20 cellular contexts compared by ENCODE assay signal in the genomic region with DNA sequence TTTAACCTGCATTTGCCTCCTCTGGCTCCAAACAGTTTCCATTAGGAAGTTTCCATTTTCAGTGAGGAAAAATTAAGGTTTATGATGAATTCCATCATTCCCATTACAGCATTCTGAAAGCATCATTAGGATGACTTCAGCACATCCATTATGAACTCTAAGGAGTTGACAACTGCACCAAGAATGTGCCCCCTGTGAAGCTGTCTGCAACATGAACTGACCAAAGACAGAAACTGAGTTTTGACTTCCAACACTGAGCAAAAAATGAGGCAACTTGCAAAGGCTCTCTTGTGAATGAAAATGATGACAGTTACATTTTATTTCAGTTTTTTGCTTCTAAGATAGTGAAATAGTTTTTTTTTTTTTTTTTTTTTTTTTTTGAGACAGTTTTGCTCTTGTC. TPM values are rescaled to one million over a fixed set of nuclear protein-coding genes. Genes with fewer than 3 reads are reported as not detected.
A peak's percentile ranks its signal among the peaks of the same experiment; 100 is the strongest.
DNase-seq lines count a peak whose midpoint lies in the region; ATAC-seq and TF ChIP-seq lines count a peak whose summit lies in the region.
"Had no signal": no experiment of that assay in that cellular context is flagged by ENCODE, and none has a peak within 500 bp of the region (broad histone marks: within the 10 kb centered on the region; RNA-seq: fewer than 3 reads in every experiment).

No MANE protein-coding gene starts in this region.

- H4K5ac ChIP-seq in IMR-90 (ENCODE audit: low read depth, low read length) (no peak overlapping the region), H9 (ENCODE audit: insufficient read length, low read depth, low read length) (no peak overlapping the region)

- H3T11ph ChIP-seq in H9 (ENCODE audit: low read length): no peak overlapping the region

- CTCF ChIA-PET in AG04449 (lab: Yijun Ruan, JAX) (interaction anchor here (1.3 to 2.0 kb wide), 2 partner anchors 14 to 72 kb away, joined by 4 to 9 read pairs; no protein-coding TSS in a partner anchor), IMR-90 (lab: Yijun Ruan, JAX) (no interaction called here)

- H3K4me3 ChIP-seq in AG04449 (ENCODE audit: low read depth, low read length) (no peak overlapping the region), IMR-90 (ENCODE audit: insufficient read depth, low read depth, low read length) (no peak overlapping the region), cardiac fibroblast (replicated peaks in 1 of 2; ENCODE audit: low read depth in 2 of 2, low read length in 2 of 2) (no peak overlapping the region)
- H3K4me3 ChIP-seq: coronary artery had no signal

- in situ Hi-C loops in IMR-90 (cut with MboI; ENCODE audit: low sequenced_read_pairs): no loop called here

- no peaks in the 10 kb centered on the region for H3K79me2 ChIP-seq in H9 (ENCODE audit: insufficient read depth, low read length)

- H2AK9ac ChIP-seq in IMR-90 (replicated peaks; ENCODE audit: low read depth, low read length, poor library complexity): no peak overlapping the region

- H3K23ac ChIP-seq in IMR-90 (ENCODE audit: low read depth, low read length) (0 out of 2 replicates have a peak overlapping the region, but pooled peaks have one; percentile 26), H9 (ENCODE audit: insufficient read length, low read depth, low read length) (no peak overlapping the region)

- H2AK5ac ChIP-seq in IMR-90 (ENCODE audit: low read depth, low read length) (no peak overlapping the region), H9 (ENCODE audit: insufficient read length, low read length) (no peak overlapping the region)

- ATAC-seq in IMR-90 (ENCODE audit: low read depth) (peak; percentile 22; the same call in 1 of the 2 replicates), HG02610 (IDR thresholded peaks at IDR 0.05; ENCODE audit: unreplicated experiment) (no peak)
- ATAC-seq: activated T-helper 17 cell treated with anti-CD3 and anti-CD28 coated beads, Interleukin-2, amount 50 U/mL, for 72 hours; Right ventricle myocardium inferior; WTC11 had no signal

- H3K9me1 ChIP-seq in IMR-90 (ENCODE audit: insufficient read depth, low read length): 0 out of 2 replicates have a peak, but pooled peaks cover 8% of the 10 kb centered on the region

- intact Hi-C loops in IMR-90 (cut with micrococcal nuclease): no loop called here

- H2BK15ac ChIP-seq in IMR-90 (ENCODE audit: low read depth, low read length) (0 out of 3 replicates have a peak overlapping the region, but pooled peaks have one; percentile 47), H9 (ENCODE audit: low read depth, low read length) (no peak overlapping the region)

- 0 out of 2 replicates have a peak, but pooled peaks cover under 1% of the 10 kb centered on the region for H4K20me1 ChIP-seq in IMR-90 (ENCODE audit: insufficient read depth, low read length)
- H4K20me1 ChIP-seq in H9 (ENCODE audit: control insufficient read depth, insufficient read depth, insufficient read length): no peaks in the 10 kb centered on the region

- H2BK12ac ChIP-seq in H9 (ENCODE audit: insufficient read length, low read depth, low read length): no peak overlapping the region

- no peaks in the 10 kb centered on the region for H3K27me3 Mint-ChIP-seq in progenitor cell of endocrine pancreas
- H3K27me3 Mint-ChIP-seq in H9 (ENCODE audit: low read depth): peaks cover 3% of the 10 kb centered on the region
- H3K27me3 Mint-ChIP-seq: activated T-helper 17 cell treated with anti-CD3 and anti-CD28 coated beads, Interleukin-2, amount 50 U/mL, for 72 hours; type B pancreatic cell had no signal

- H3K4me1 Mint-ChIP-seq in progenitor cell of endocrine pancreas (ENCODE audit: low read depth): peaks cover 15% of the 10 kb centered on the region
- peaks cover 25 to 29% of the 10 kb centered on the region in 2 experiments for H3K4me1 Mint-ChIP-seq in H9

- H2BK5ac ChIP-seq in IMR-90 (ENCODE audit: low read depth, low read length, poor library complexity, severe bottlenecking) (peak overlapping the region; percentile 84), H9 (ENCODE audit: insufficient read length, low read length) (no peak overlapping the region)

- H3K36me3 ChIP-seq in IMR-90 (ENCODE audit: control insufficient read depth, insufficient read depth, low read length): no peaks in the 10 kb centered on the region

- H4K91ac ChIP-seq in IMR-90 (ENCODE audit: insufficient read depth, low read depth, low read length) (peak overlapping the region; percentile 4; the same call in 1 of the 2 replicates), H9 (ENCODE audit: insufficient read length, low read depth, low read length) (no peak overlapping the region)

- H4K8ac ChIP-seq in IMR-90 (ENCODE audit: low read depth in 2 of 2, low read length in 2 of 2) (peak overlapping the region; percentile 2 to 49; a peak in 2 of 4 replicates), H9 (replicated peaks; ENCODE audit: insufficient read length, low read depth, low read length) (no peak overlapping the region)

- H3K14ac ChIP-seq in IMR-90 (replicated peaks; ENCODE audit: low read depth, low read length): no peak overlapping the region
- H3K14ac ChIP-seq in H9 (ENCODE audit: insufficient read depth, low read length): no peak overlapping the region

- H3K4me3 Mint-ChIP-seq in progenitor cell of endocrine pancreas (ENCODE audit: low read depth) (no peak overlapping the region), H9 (no peak overlapping the region)
- H3K4me3 Mint-ChIP-seq: activated T-helper 17 cell treated with anti-CD3 and anti-CD28 coated beads, Interleukin-2, amount 50 U/mL, for 72 hours; T-helper 1 cell treated with Interleukin-12 subunit alpha and Interleukin-12 subunit beta and Interleukin-4 antibody, amounts not matched to agents 30 μg/mL and 1 μg/mL, for 36 hours; type B pancreatic cell; WTC11 had no signal

- POLR2A ChIA-PET in AG04449 (lab: Yijun Ruan, JAX) (interaction anchor here (1.0 to 1.3 kb wide), 2 partner anchors 15 to 23 kb away, joined by 4 to 7 read pairs; no protein-coding TSS in a partner anchor), IMR-90 (lab: Charles Lee; ENCODE audit: unreplicated experiment) (no interaction called here)

- no peaks in the 10 kb centered on the region for H3K23me2 ChIP-seq in H9 (ENCODE audit: insufficient read length, low read depth, low read length, poor library complexity, severe bottlenecking)

- H3K9ac ChIP-seq in IMR-90 (ENCODE audit: low read depth, low read length): no peak overlapping the region
- no peak overlapping the region for H3K9ac ChIP-seq in H9 (ENCODE audit: extremely low read depth, insufficient read length, low read length)

- H2AFZ ChIP-seq in IMR-90 (replicated peaks; ENCODE audit: low read length, poor library complexity) (no peak overlapping the region), H9 (ENCODE audit: low read length) (no peak overlapping the region)

- H3K36me3 Mint-ChIP-seq in progenitor cell of endocrine pancreas (ENCODE audit: insufficient read depth) (no peaks in the 10 kb centered on the region), H9 (ENCODE audit: insufficient read depth in 1 of 3, low read depth in 3 of 3) (no peaks in the 10 kb centered on the region; a peak in 1 of 7 replicates)
- H3K36me3 Mint-ChIP-seq: type B pancreatic cell had no signal

- DNase-seq in AG04449 (ENCODE audit: low read depth, low spot score) (peak; percentile 76), IMR-90 (peak; percentile 86), cardiac fibroblast (ENCODE audit: low read depth in 2 of 2) (peak; percentile 65 to 74), kidney glomerular epithelial cell (lab: John Stamatoyannopoulos, UW) (peak; percentile 68), C1 segment of cervical spinal cord (lab: John Stamatoyannopoulos, UW) (no peak), progenitor cell of endocrine pancreas (ENCODE audit: low spot score, unreplicated experiment) (no peak), H9 (no peak)
- DNase-seq: DND-41; head of caudate nucleus; NCI-H1930; stimulated activated naive CD4-positive, alpha-beta T cell had no signal

- H3K27me3 ChIP-seq in IMR-90 (ENCODE audit: control insufficient read depth, insufficient read depth, low read length): no peaks in the 10 kb centered on the region
- H3K27me3 ChIP-seq in H9 (ENCODE audit: insufficient read depth, low read length): no peaks in the 10 kb centered on the region

- H3K79me1 ChIP-seq in IMR-90 (ENCODE audit: low read depth in 1 of 2, low read length in 2 of 2) (peaks cover 0 to 20% of the 10 kb centered on the region in 2 experiments; a peak in 3 of 4 replicates), H9 (ENCODE audit: insufficient read depth, low read depth, low read length, poor library complexity, severe bottlenecking) (no peaks in the 10 kb centered on the region)

- TF ChIP-seq CTCF in AG04449 (IDR thresholded peaks at IDR 0.05; ENCODE audit: insufficient read depth, low read length, missing control alignments): no peak
- no peak for TF ChIP-seq CTCF in IMR-90 (conservative IDR thresholded peaks at IDR 0.05; ENCODE audit: low read depth, low read length)
- TF ChIP-seq CTCF in cardiac fibroblast (IDR thresholded peaks at IDR 0.05; ENCODE audit: low read depth, low read length): no peak
- no peak for TF ChIP-seq CTCF in progenitor cell of endocrine pancreas (IDR thresholded peaks at IDR 0.05; ENCODE audit: unreplicated experiment)
- no peak for TF ChIP-seq CTCF in H9 (conservative IDR thresholded peaks at IDR 0.05)

- peak overlapping the region; percentile 50; the same call in 1 of the 2 replicates for H2BK20ac ChIP-seq in IMR-90 (ENCODE audit: low read depth, low read length)
- H2BK20ac ChIP-seq in H9 (ENCODE audit: low read depth, low read length, poor library complexity, severe bottlenecking): no peak overlapping the region

- no peak overlapping the region for H3K56ac ChIP-seq in IMR-90 (ENCODE audit: extremely low read depth, insufficient read depth, low read length)
- H3K56ac ChIP-seq in H9 (ENCODE audit: insufficient read length, low read depth, low read length): no peak overlapping the region

- dilution Hi-C loops in IMR-90 (cut with HindIII; ENCODE audit: low sequenced_read_pairs, unreplicated experiment): no loop called here

- H3K18ac ChIP-seq in IMR-90 (ENCODE audit: low read depth, low read length) (peak overlapping the region; percentile 44; the same call in 1 of the 2 replicates), H9 (ENCODE audit: insufficient read length, low read depth, low read length) (no peak overlapping the region)

- H3K9me3 ChIP-seq in IMR-90 (ENCODE audit: control insufficient read depth, insufficient read depth, low read length): no peaks in the 10 kb centered on the region
- no peaks in the 10 kb centered on the region for H3K9me3 ChIP-seq in H9 (ENCODE audit: control insufficient read depth, low read depth, low read length)

- H2BK120ac ChIP-seq in IMR-90 (ENCODE audit: low read depth, low read length): peak overlapping the region; percentile 70; the same call in 1 of the 2 replicates
- no peak overlapping the region for H2BK120ac ChIP-seq in H9 (ENCODE audit: low read depth, low read length, poor library complexity, severe bottlenecking)

- TF ChIP-seq POLR2A in IMR-90 (IDR thresholded peaks at IDR 0.05; ENCODE audit: low read depth, low read length): no peak

- TF ChIP-seq RAD21 in IMR-90 (IDR thresholded peaks at IDR 0.05; ENCODE audit: low read length): no peak

- H3K4me1 ChIP-seq in IMR-90 (ENCODE audit: control insufficient read depth, insufficient read depth, low read length) (peaks cover 7% of the 10 kb centered on the region; the same call in 1 of the 2 replicates), H9 (ENCODE audit: insufficient read depth, low read length) (no peaks in the 10 kb centered on the region; the same call in 1 of the 2 replicates)

- H3K4me2 ChIP-seq in IMR-90 (ENCODE audit: low read depth, low read length) (no peak overlapping the region), H9 (ENCODE audit: insufficient read depth, insufficient read length, low read length) (no peak overlapping the region)

- BruUV-seq in IMR-90 (replicated peaks; lab: Mats Ljungman, UMichigan): no TSS peak

- H3K9me3 Mint-ChIP-seq in progenitor cell of endocrine pancreas (ENCODE audit: low read depth): peaks cover 4% of the 10 kb centered on the region
- H3K9me3 Mint-ChIP-seq in H9: peaks cover 0 to 2% of the 10 kb centered on the region in 2 experiments; a peak in 3 of 5 replicates
- H3K9me3 Mint-ChIP-seq: T-helper 1 cell treated with Interleukin-12 subunit alpha and Interleukin-12 subunit beta and Interleukin-4 antibody, amounts not matched to agents 30 μg/mL and 1 μg/mL, for 36 hours; type B pancreatic cell had no signal

- no peak overlapping the region for H3K27ac Mint-ChIP-seq in progenitor cell of endocrine pancreas
- no peak overlapping the region for H3K27ac Mint-ChIP-seq in H9
- H3K27ac Mint-ChIP-seq: activated T-helper 17 cell treated with anti-CD3 and anti-CD28 coated beads, Interleukin-2, amount 50 U/mL, for 72 hours; T-helper 1 cell treated with Interleukin-12 subunit alpha and Interleukin-12 subunit beta and Interleukin-4 antibody, amounts not matched to agents 30 μg/mL and 1 μg/mL, for 36 hours; type B pancreatic cell; WTC11 had no signal

- 0 out of 2 replicates have a peak overlapping the region, but pooled peaks have one; percentile 7 for H3K4ac ChIP-seq in IMR-90 (ENCODE audit: low read depth, low read length)
- no peak overlapping the region for H3K4ac ChIP-seq in H9 (ENCODE audit: low read depth, low read length)

- H3K27ac ChIP-seq in IMR-90 (ENCODE audit: insufficient read depth, low read length): no peak overlapping the region
- H3K27ac ChIP-seq in H9 (ENCODE audit: insufficient read length, low read depth, low read length): no peak overlapping the region

RNA-seq across cellular contexts. Expression of a gene that starts 18.3 kb away (rescaled TPM):
- 0.83 and 0.90 TPM in 2 replicates for total RNA-seq in IMR-90 (2012; rRNA removed)
- 0.37 and 0.46 TPM in 2 replicates for polyA plus RNA-seq in IMR-90 (2012; rRNA removed)
- polyA plus RNA-seq in IMR-90 (2012; cell fraction: cytosol; rRNA removed): 0.22 and 0.25 TPM in 2 replicates
- 0.92 and 1.2 TPM in 2 replicates for polyA plus RNA-seq in IMR-90 (2012; cell fraction: nucleus; rRNA removed; ENCODE audit: low replicate concordance)
- total RNA-seq in progenitor cell of endocrine pancreas: 0.31 and 0.53 TPM in 2 replicates
- total RNA-seq in H9 (2021): 0.13 and 0.28 TPM in 2 replicates
- total RNA-seq: NCI-H460 had no signal
- polyA plus RNA-seq: neural cell had no signal

Comparison
In these comparisons a context has a peak if more than half of its experiments do, and no peak if none do; other contexts are left out.
1. DNase-seq: peak in AG04449 (single experiment), IMR-90 (single experiment), cardiac fibroblast (2 of 2) and kidney glomerular epithelial cell (single experiment); none in C1 segment of cervical spinal cord (0 of 14), progenitor cell of endocrine pancreas (single experiment) and H9 (single experiment).